Comparison of ENCODE assay signal across 8 cellular contexts in the genomic region with DNA sequence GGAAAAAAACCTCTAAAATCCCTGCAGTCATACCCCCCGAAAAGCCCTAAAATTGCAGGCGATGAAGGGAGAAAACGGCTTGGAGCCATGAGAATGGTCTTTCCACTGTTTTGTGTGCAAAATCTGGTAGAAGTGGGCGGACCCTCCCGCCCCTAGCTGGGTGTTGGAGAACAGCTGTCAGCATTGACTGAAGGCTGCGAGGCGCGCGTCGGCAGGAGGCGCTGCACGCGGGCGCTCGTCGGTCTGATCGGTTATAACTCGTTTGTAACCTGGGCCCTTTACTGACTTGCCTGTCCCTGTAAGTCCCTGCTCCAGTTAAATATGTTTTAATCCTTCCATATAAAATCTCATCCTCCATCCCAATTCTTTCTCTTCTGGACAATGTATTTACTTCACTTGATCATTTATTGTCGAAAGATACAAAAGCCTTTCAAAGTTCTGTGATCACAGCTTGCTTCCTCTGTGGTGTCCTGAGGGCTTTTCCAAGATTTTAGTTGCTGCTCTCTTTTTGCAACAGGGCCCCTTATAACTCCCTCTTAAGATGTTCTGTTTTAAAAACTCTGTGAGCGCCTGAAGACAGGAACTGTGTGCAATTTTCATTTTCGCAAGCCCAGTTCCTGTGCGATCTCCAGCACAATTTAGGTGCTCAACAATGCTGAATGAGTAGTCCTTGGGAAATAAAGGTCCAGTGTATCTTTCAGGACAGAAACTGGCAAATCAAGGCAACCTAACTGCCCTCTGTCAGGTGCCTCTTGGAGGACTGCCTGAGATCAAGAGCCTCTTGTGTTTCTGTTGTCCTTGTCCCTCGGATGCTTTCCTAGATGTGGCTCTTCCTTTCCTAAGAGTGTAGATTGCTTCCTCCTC. TPM values are rescaled to one million over a fixed set of nuclear protein-coding genes. Genes with fewer than 3 reads are reported as not detected.
A peak's percentile ranks its signal among the peaks of the same experiment; 100 is the strongest.
DNase-seq lines count a peak whose midpoint lies in the region; ATAC-seq and TF ChIP-seq lines count a peak whose summit lies in the region.

No MANE protein-coding gene starts in this region.

- intact Hi-C loops in mucosa of descending colon (cut with DNase I, micrococcal nuclease): no loop called here

- ATAC-seq in GM19372 (IDR thresholded peaks at IDR 0.05; ENCODE audit: low read depth, unreplicated experiment) (peak; percentile 43), mucosa of descending colon (peak; percentile 75)

- H3K36me3 ChIP-seq in HUES6 (ENCODE audit: control insufficient read depth, insufficient read depth, low read length): no peaks in the 10 kb centered on the region
- H3K36me3 ChIP-seq in NT2/D1 (ENCODE audit: insufficient read depth, insufficient read length, low read length): no peaks in the 10 kb centered on the region
- peaks cover 4% of the 10 kb centered on the region for H3K36me3 ChIP-seq in mucosa of descending colon (ENCODE audit: low read depth)

- H3K4me1 ChIP-seq in HUES6 (ENCODE audit: control insufficient read depth, insufficient read depth, low read length) (peaks cover 23% of the 10 kb centered on the region), NT2/D1 (ENCODE audit: insufficient read depth, insufficient read length) (peaks cover 2% of the 10 kb centered on the region), mucosa of descending colon (ENCODE audit: low read depth) (peaks cover 14% of the 10 kb centered on the region)

- H3K4me3 ChIP-seq in HUES6 (ENCODE audit: low read depth, low read length) (peak overlapping the region; percentile 95), NT2/D1 (ENCODE audit: insufficient read length, low read depth) (peak overlapping the region; percentile 62), mucosa of descending colon (peak overlapping the region; percentile 91)

- H3K27me3 ChIP-seq in HUES6 (ENCODE audit: control insufficient read depth, insufficient read depth, low read length) (no peaks in the 10 kb centered on the region), NT2/D1 (ENCODE audit: insufficient read depth, insufficient read length) (no peaks in the 10 kb centered on the region)

- peak overlapping the region; percentile 20; the same call in 1 of the 2 replicates for H3K27ac ChIP-seq in HUES6 (ENCODE audit: low read depth, low read length)
- H3K27ac ChIP-seq in epithelial cell of prostate: peak overlapping the region; percentile 90

- DNase-seq in AML-193 (lab: John Stamatoyannopoulos, UW) (peak; percentile 15 to 39), NT2/D1 (ENCODE audit: low read depth, low spot score) (peak; percentile 85), epithelial cell of prostate (ENCODE audit: low read depth, low spot score) (no peak), mucosa of descending colon (peak; percentile 88 to 91 (median 88))
- DNase-seq in activated CD8-positive, alpha-beta memory T cell treated with anti-CD3 and anti-CD28 coated beads, Interleukin-2, amount 50 U/mL, for 4 hours: peak; percentile 82
- peak; percentile 65 to 68 for DNase-seq in stimulated activated CD8-positive, alpha-beta memory T cell treated with anti-CD3 and anti-CD28 coated beads, Interleukin-4, amount 100 ng/mL, for 1 hour (ENCODE audit: low read depth in 2 of 2, low spot score in 1 of 2)

- TF ChIP-seq CTCF in mucosa of descending colon (IDR thresholded peaks at IDR 0.05): peak; percentile 89

- H3K9me3 ChIP-seq in HUES6 (ENCODE audit: control insufficient read depth, insufficient read depth, low read depth, low read length) (no peaks in the 10 kb centered on the region), NT2/D1 (ENCODE audit: insufficient read depth, low read length) (no peaks in the 10 kb centered on the region), mucosa of descending colon (no peaks in the 10 kb centered on the region)

- H3K9ac ChIP-seq in HUES6 (ENCODE audit: low read length) (peak overlapping the region; percentile 72), NT2/D1 (ENCODE audit: insufficient read length, low read depth) (peak overlapping the region; percentile 77)

RNA-seq across cellular contexts. Expression of a gene that starts 0.9 kb away (rescaled TPM):
- 10 to 100 TPM; 45.5 to 68.2 (median 49.6) TPM for total RNA-seq in mucosa of descending colon
